9 cellular contexts compared by ENCODE assay signal in the genomic region with DNA sequence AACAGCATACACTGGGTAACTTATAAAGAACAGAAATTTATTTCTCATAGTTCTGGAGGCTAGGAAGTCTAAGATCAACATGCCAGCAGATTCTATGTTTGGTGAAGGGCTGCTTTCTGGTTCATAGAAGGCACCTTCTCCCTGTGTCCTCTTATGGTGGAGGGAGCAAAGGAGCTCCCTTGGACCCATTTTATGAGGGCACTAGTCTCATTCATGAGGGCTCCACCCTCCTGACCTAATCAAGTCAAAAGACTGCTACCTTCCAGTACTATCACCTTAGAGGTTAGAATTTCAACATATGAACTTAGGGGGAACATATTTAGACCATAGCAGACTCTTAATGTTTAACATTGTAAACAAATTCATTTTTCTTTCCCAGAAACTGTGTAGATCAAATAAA. TPM values are rescaled to one million over a fixed set of nuclear protein-coding genes. Genes with fewer than 3 reads are reported as not detected.
"Had no signal": no experiment of that assay in that cellular context is flagged by ENCODE, and none has a peak within 500 bp of the region (broad histone marks: within the 10 kb centered on the region; RNA-seq: fewer than 3 reads in every experiment).

No MANE protein-coding gene starts in this region.

- ATAC-seq: GM23338, HCT116 had no signal

- H3K36me3 ChIP-seq: HAP-1 had no signal

- H3K9me3 ChIP-seq: HAP-1 had no signal

- H2AFZ ChIP-seq: GM23248, GM23338 had no signal

- H3K27ac ChIP-seq: GM23248 had no signal

- DNase-seq: GM23248, GOT3, H7, H9, HCEC 1CT, HFFc6 had no signal

- H3K4me3 ChIP-seq: GM23248, GM23338, HAP-1 had no signal

- H3K4me1 ChIP-seq: HAP-1 had no signal

- H3K9ac ChIP-seq: GM23248 had no signal

- H3K4me2 ChIP-seq: GM23338 had no signal

RNA-seq across cellular contexts. Expression of a gene that starts 54.5 kb away (rescaled TPM):
- polyA plus RNA-seq: GM23248 had no signal
